Comparison of ENCODE assay signal across 22 cellular contexts in genomic region chr6:56992053-56992452, GRCh38. TPM values are rescaled to one million over a fixed set of nuclear protein-coding genes. Genes with fewer than 3 reads are reported as not detected.
"Had no signal": no experiment of that assay in that cellular context is flagged by ENCODE, and none has a peak within 500 bp of the region (broad histone marks: within the 10 kb centered on the region; RNA-seq: fewer than 3 reads in every experiment).

No MANE protein-coding gene starts in this region.

- H3K9me3 Mint-ChIP-seq: activated CD4-positive, alpha-beta memory T cell treated with anti-CD3 and anti-CD28 coated beads for 36 hours; activated naive CD4-positive, alpha-beta T cell treated with anti-CD3 and anti-CD28 coated beads, Interleukin-2, amount 10 ng/mL, durations not matched to agents 7 days and 5 days; natural killer cell treated with Interleukin-12 subunit alpha and Interleukin-12 subunit beta and Interleukin-15 and Interleukin-18, amount 100 ng/mL, for 72 hours; stimulated activated effector memory CD8-positive, alpha-beta T cell treated with anti-CD3 and anti-CD28 coated beads, Interleukin-12 subunit alpha, Interleukin-12 subunit beta, amount 100 ng/mL, for 72 hours; T-cell had no signal

- H3K4me3 Mint-ChIP-seq: activated CD4-positive, alpha-beta memory T cell treated with anti-CD3 and anti-CD28 coated beads for 36 hours; activated naive CD4-positive, alpha-beta T cell treated with anti-CD3 and anti-CD28 coated beads, Interleukin-2, amount 10 ng/mL, durations not matched to agents 7 days and 5 days; natural killer cell treated with Interleukin-12 subunit alpha and Interleukin-12 subunit beta and Interleukin-15 and Interleukin-18, amount 100 ng/mL, for 72 hours; stimulated activated effector memory CD8-positive, alpha-beta T cell treated with anti-CD3 and anti-CD28 coated beads, Interleukin-12 subunit alpha, Interleukin-12 subunit beta, amount 100 ng/mL, for 72 hours; T-cell had no signal

- H3K4me1 Mint-ChIP-seq: activated naive CD4-positive, alpha-beta T cell treated with anti-CD3 and anti-CD28 coated beads, Interleukin-2, amount 10 ng/mL, durations not matched to agents 7 days and 5 days; stimulated activated effector memory CD8-positive, alpha-beta T cell treated with anti-CD3 and anti-CD28 coated beads, Interleukin-12 subunit alpha, Interleukin-12 subunit beta, amount 100 ng/mL, for 72 hours; T-cell had no signal

- H3K36me3 Mint-ChIP-seq: activated CD4-positive, alpha-beta memory T cell treated with anti-CD3 and anti-CD28 coated beads for 36 hours; activated naive CD4-positive, alpha-beta T cell treated with anti-CD3 and anti-CD28 coated beads, Interleukin-2, amount 10 ng/mL, durations not matched to agents 7 days and 5 days; natural killer cell treated with Interleukin-12 subunit alpha and Interleukin-12 subunit beta and Interleukin-15 and Interleukin-18, amount 100 ng/mL, for 72 hours; stimulated activated effector memory CD8-positive, alpha-beta T cell treated with anti-CD3 and anti-CD28 coated beads, Interleukin-12 subunit alpha, Interleukin-12 subunit beta, amount 100 ng/mL, for 72 hours; T-cell had no signal

- H3K27me3 ChIP-seq: body of pancreas, cardiac muscle cell, stomach, tibial nerve had no signal

- H3K36me3 ChIP-seq: cardiac muscle cell, stomach, suprapubic skin, tibial nerve had no signal

- H3K4me1 ChIP-seq: body of pancreas, stomach, suprapubic skin, tibial nerve had no signal

- FAIRE-seq: frontal cortex, small intestine had no signal

- DNase-seq: activated CD4-positive, alpha-beta memory T cell treated with anti-CD3 and anti-CD28 coated beads for 36 hours; activated CD4-positive, alpha-beta T cell treated with anti-CD3 and anti-CD28 coated beads for 4 hours; activated effector memory CD4-positive, alpha-beta T cell treated with anti-CD3 and anti-CD28 coated beads, Interleukin-2, amount 50 U/mL, for 16 hours; activated naive CD4-positive, alpha-beta T cell treated with anti-CD3 and anti-CD28 coated beads, Interleukin-2, amount 10 ng/mL, durations not matched to agents 7 days and 5 days; anterior cingulate cortex; body of pancreas; cortex of kidney; erythroblast; hypothalamus; left cardiac atrium; nucleus accumbens; small intestine; stimulated activated CD4-positive, alpha-beta T cell treated with anti-CD3 and anti-CD28 coated beads, Interleukin-2, amount 100 ng/mL, for 24 hours; stomach; T-cell had no signal

- H3K9me3 ChIP-seq: body of pancreas, stomach, suprapubic skin, tibial nerve had no signal

- H3K4me3 ChIP-seq: body of pancreas, cardiac muscle cell, stomach, suprapubic skin, tibial nerve had no signal

- H3K27ac Mint-ChIP-seq: activated CD4-positive, alpha-beta memory T cell treated with anti-CD3 and anti-CD28 coated beads for 36 hours; activated naive CD4-positive, alpha-beta T cell treated with anti-CD3 and anti-CD28 coated beads, Interleukin-2, amount 10 ng/mL, durations not matched to agents 7 days and 5 days; natural killer cell treated with Interleukin-12 subunit alpha and Interleukin-12 subunit beta and Interleukin-15 and Interleukin-18, amount 100 ng/mL, for 72 hours; stimulated activated effector memory CD8-positive, alpha-beta T cell treated with anti-CD3 and anti-CD28 coated beads, Interleukin-12 subunit alpha, Interleukin-12 subunit beta, amount 100 ng/mL, for 72 hours; T-cell had no signal

- H3K27ac ChIP-seq: body of pancreas, cardiac muscle cell, stomach, suprapubic skin, tibial nerve had no signal

- ATAC-seq: body of pancreas; left cardiac atrium; natural killer cell treated with Interleukin-12 subunit alpha and Interleukin-12 subunit beta and Interleukin-15 and Interleukin-18, amount 100 ng/mL, for 72 hours; sciatic nerve; stimulated activated effector memory CD8-positive, alpha-beta T cell treated with anti-CD3 and anti-CD28 coated beads, Interleukin-12 subunit alpha, Interleukin-12 subunit beta, amount 100 ng/mL, for 72 hours; T-cell had no signal

RNA-seq across cellular contexts. Expression of gene BEND6, which starts 37.1 kb away (rescaled TPM):
- total RNA-seq: activated CD4-positive, alpha-beta memory T cell treated with anti-CD3 and anti-CD28 coated beads for 36 hours; suprapubic skin; T-cell had no signal
